19 cellular contexts compared by ENCODE assay signal in genomic region chr19:1399745-1400144, GRCh38. TPM values are rescaled to one million over a fixed set of nuclear protein-coding genes. Genes with fewer than 3 reads are reported as not detected.
DNase-seq lines count a peak whose midpoint lies in the region; ATAC-seq and TF ChIP-seq lines count a peak whose summit lies in the region.
"Had no signal": no experiment of that assay in that cellular context is flagged by ENCODE, and none has a peak within 500 bp of the region (broad histone marks: within the 10 kb centered on the region; RNA-seq: fewer than 3 reads in every experiment).

No MANE protein-coding gene starts in this region.

- H3K4me1 Mint-ChIP-seq in activated T-cell treated with anti-CD3 and anti-CD28 coated beads, Interleukin-2, amount 50 U/mL, for 4 hours (ENCODE audit: low read depth) = peaks cover 11% of the 10 kb centered on the region

- no peaks in the 10 kb centered on the region for H3K9me3 Mint-ChIP-seq in activated T-cell treated with anti-CD3 and anti-CD28 coated beads, Interleukin-2, amount 50 U/mL, for 4 hours
- H3K9me3 Mint-ChIP-seq: CD8-positive, alpha-beta T cell had no signal

- TF ChIP-seq RAD21 in SK-N-SH (IDR thresholded peaks at IDR 0.05; ENCODE audit: low read length) = no peak

- no peak for ATAC-seq in SK-N-SH treated with all-trans-retinoic acid at 6 μM for 48 hours
- no peak for ATAC-seq in right lobe of liver
- no peak for ATAC-seq in activated T-cell treated with anti-CD3 and anti-CD28 coated beads, Interleukin-2, amount 50 U/mL, for 4 hours
- ATAC-seq in HG03520 (IDR thresholded peaks at IDR 0.05; ENCODE audit: unreplicated experiment) = no peak
- no peak for ATAC-seq in GM21737 (IDR thresholded peaks at IDR 0.05; ENCODE audit: unreplicated experiment)
- no peak for ATAC-seq in HG03175 (IDR thresholded peaks at IDR 0.05; ENCODE audit: unreplicated experiment)
- ATAC-seq: CD8-positive, alpha-beta T cell had no signal

- no peaks in the 10 kb centered on the region for H3K9me3 ChIP-seq in SK-N-SH
- no peaks in the 10 kb centered on the region for H3K9me3 ChIP-seq in right lobe of liver
- H3K9me3 ChIP-seq: BE2C had no signal

- no peak overlapping the region for H3K27ac ChIP-seq in SK-N-SH (ENCODE audit: low read depth in 2 of 2, low read length in 1 of 2)
- H3K27ac ChIP-seq in angular gyrus (ENCODE audit: low read depth, low read length) = peak overlapping the region; percentile 55
- peak overlapping the region in 2 of 3 donors; percentile 18 to 89 for H3K27ac ChIP-seq in right lobe of liver
- H3K27ac ChIP-seq: HL-60 had no signal

- no peak overlapping the region for H3K9ac ChIP-seq in SK-N-SH

- H3K79me2 ChIP-seq in SK-N-SH (ENCODE audit: insufficient read depth) = peaks cover 12% of the 10 kb centered on the region; the same call in 1 of the 2 replicates

- H3K27me3 ChIP-seq in SK-N-SH (ENCODE audit: insufficient read depth) (no peaks in the 10 kb centered on the region), right lobe of liver (no peaks in the 10 kb centered on the region)
- H3K27me3 ChIP-seq: BE2C had no signal

- H3K27me3 Mint-ChIP-seq in activated T-cell treated with anti-CD3 and anti-CD28 coated beads, Interleukin-2, amount 50 U/mL, for 4 hours (ENCODE audit: low read depth) = peaks cover 5% of the 10 kb centered on the region

- H3K4me3 ChIP-seq in SK-N-SH (ENCODE audit: low read depth in 2 of 2, low read length in 1 of 2) (no peak overlapping the region), right lobe of liver (peak overlapping the region in 2 of 3 donors; percentile 85 to 95)

- POLR2A ChIA-PET in SK-N-SH (lab: Yijun Ruan, JAX) = no interaction called here

- no peak for TF ChIP-seq CTCF in SK-N-SH (IDR thresholded peaks at IDR 0.05)
- no peak for TF ChIP-seq CTCF in right lobe of liver (IDR thresholded peaks at IDR 0.05)

- no peak overlapping the region for H3K4me3 Mint-ChIP-seq in activated T-cell treated with anti-CD3 and anti-CD28 coated beads, Interleukin-2, amount 50 U/mL, for 4 hours

- TF ChIP-seq POLR2A in right lobe of liver (IDR thresholded peaks at IDR 0.05) = no peak

- no peak for TF ChIP-seq EP300 in SK-N-SH (IDR thresholded peaks at IDR 0.05; ENCODE audit: borderline replicate concordance in 1 of 2, low read depth in 1 of 2, low read length in 1 of 2)

- H3K36me3 Mint-ChIP-seq in activated T-cell treated with anti-CD3 and anti-CD28 coated beads, Interleukin-2, amount 50 U/mL, for 4 hours (ENCODE audit: insufficient read depth) = no peaks in the 10 kb centered on the region
- H3K36me3 Mint-ChIP-seq: CD8-positive, alpha-beta T cell had no signal

- DNase-seq in SK-N-SH = no peak
- DNase-seq in right lobe of liver = peak in 2 of 3 donors; percentile 55 to 56
- no peak for DNase-seq in activated T-cell treated with anti-CD3 and anti-CD28 coated beads, Interleukin-2, amount 50 U/mL, for 4 hours
- DNase-seq: 8988T; BE2C; CD8-positive, alpha-beta T cell; GDM1; NCI-H146; NCI-H2081; NCI-H748 treated with DMSO at 0.1 percent for 48 hours; OCI-M1; SHP77 treated with DMSO at 0.1 percent for 48 hours had no signal

- no peaks in the 10 kb centered on the region for H3K9me2 ChIP-seq in SK-N-SH

- peaks cover 4% of the 10 kb centered on the region for H3F3A ChIP-seq in SK-N-SH (replicated peaks; ENCODE audit: insufficient read depth)

- CTCF ChIA-PET in SK-N-SH (lab: Yijun Ruan, JAX) = no interaction called here

- no peak overlapping the region for H2AFZ ChIP-seq in SK-N-SH (ENCODE audit: low read depth)

- H3K36me3 ChIP-seq in SK-N-SH (replicated peaks in 1 of 2; ENCODE audit: control insufficient read depth in 1 of 2, insufficient read depth in 2 of 2, low read length in 1 of 2) (no peaks in the 10 kb centered on the region), right lobe of liver (peaks cover 0 to 19% (median 7%) of the 10 kb centered on the region in 4 donors)
- H3K36me3 ChIP-seq: BE2C had no signal

- peak overlapping the region; percentile 99; the same call in 1 of the 2 replicates for H3K4me2 ChIP-seq in SK-N-SH

- 98% methylated on average over 7 of the region's 15 CpGs for WGBS in SK-N-SH (ENCODE audit: low lambda C conversion rate)
- WGBS in right lobe of liver (ENCODE audit: insufficient coverage, low coverage, low lambda C conversion rate, missing lambda C conversion rate) = 16% methylated on average over 3 of the region's 15 CpGs

- H3K4me1 ChIP-seq in SK-N-SH (ENCODE audit: control insufficient read depth in 1 of 2, insufficient read depth in 2 of 2, low read depth in 1 of 2, low read length in 1 of 2) = peaks cover 0 to 6% of the 10 kb centered on the region in 2 experiments; a peak in 1 of 4 replicates
- peaks cover 0 to 43% (median 18%) of the 10 kb centered on the region in 4 donors for H3K4me1 ChIP-seq in right lobe of liver

- H4K20me1 ChIP-seq in SK-N-SH (ENCODE audit: insufficient read depth) = no peaks in the 10 kb centered on the region

- intact Hi-C loops in right lobe of liver (cut with DNase I) = loop anchor here (5.0 to 10.0 kb wide), 2 partner anchors 115 to 122 kb away; partner anchors contain the start of genes EFNA2 (in 1 of the 2) and FAM174C (in 1 of the 2)

TF ChIP-seq in SK-N-SH, 30 proteins besides CTCF, POLR2A, EP300 and RAD21 (continues in another document):
- TF ChIP-seq MXI1 (IDR thresholded peaks at IDR 0.05; ENCODE audit: low read depth, low read length) = no peak
- no peak for TF ChIP-seq YY1 (IDR thresholded peaks at IDR 0.05; ENCODE audit: low read depth)
- no peak for TF ChIP-seq MAX (IDR thresholded peaks at IDR 0.05; ENCODE audit: low read depth)
- TF ChIP-seq GATA2 (CRISPR knock-in tag; IDR thresholded peaks at IDR 0.05) = no peak
- TF ChIP-seq TAF1 (IDR thresholded peaks at IDR 0.05; ENCODE audit: borderline replicate concordance, low read depth, low read length) = no peak
- TF ChIP-seq USF1 (IDR thresholded peaks at IDR 0.05; ENCODE audit: borderline replicate concordance, low read depth) = no peak

TF ChIP-seq in SK-N-SH treated with all-trans-retinoic acid at 6 μM for 48 hours, 23 proteins besides CTCF, POLR2A, EP300 and RAD21 (continues in another document):
- TF ChIP-seq TSHZ2 (CRISPR knock-in tag; IDR thresholded peaks at IDR 0.05) (no peak), ZFP30 (CRISPR knock-in tag; IDR thresholded peaks at IDR 0.05) (no peak)

RNA-seq across cellular contexts. Expression of gene GAMT, which starts 1.6 kb away (rescaled TPM):
- 76.5 and 85.3 TPM in 2 replicates for polyA plus RNA-seq in SK-N-SH (2012; rRNA removed)
- polyA plus RNA-seq in SK-N-SH (2012; cell fraction: cytosol; rRNA removed) = 32.5 and 58.6 TPM in 2 replicates
- polyA plus RNA-seq in SK-N-SH (2012; cell fraction: nucleus; rRNA removed) = 41.2 and 45.7 TPM in 2 replicates
- total RNA-seq in right lobe of liver = 100 to 1,000 TPM; 151 to 380 (median 221) TPM
- total RNA-seq in activated T-cell treated with anti-CD3 and anti-CD28 coated beads, Interleukin-2, amount 50 U/mL, for 4 hours = 10 to 100 TPM; 16.0 to 25.9 (median 23.1) TPM

RNA-seq across cellular contexts. Expression of gene DAZAP1, which starts 7.6 kb away (rescaled TPM):
- polyA plus RNA-seq in SK-N-SH (2012; rRNA removed) = 43.8 and 54.3 TPM in 2 replicates
- 41.8 and 45.0 TPM in 2 replicates for polyA plus RNA-seq in SK-N-SH (2012; cell fraction: cytosol; rRNA removed)
- polyA plus RNA-seq in SK-N-SH (2012; cell fraction: nucleus; rRNA removed) = 102 and 111 TPM in 2 replicates
- 10 to 100 TPM; 22.3 to 50.9 (median 42.2) TPM for total RNA-seq in right lobe of liver
- 100 to 1,000 TPM; 296 to 322 (median 303) TPM for total RNA-seq in activated T-cell treated with anti-CD3 and anti-CD28 coated beads, Interleukin-2, amount 50 U/mL, for 4 hours

RNA-seq across cellular contexts. Expression of gene NDUFS7, which starts 16.0 kb away (rescaled TPM):
- polyA plus RNA-seq in SK-N-SH (2012; rRNA removed) = 52.5 and 66.4 TPM in 2 replicates
- 22.6 and 43.2 TPM in 2 replicates for polyA plus RNA-seq in SK-N-SH (2012; cell fraction: cytosol; rRNA removed)
- 49.8 and 83.8 TPM in 2 replicates for polyA plus RNA-seq in SK-N-SH (2012; cell fraction: nucleus; rRNA removed)
- total RNA-seq in right lobe of liver = 100 to 1,000 TPM in 2 of 6 experiments, 10 to 100 TPM in 4; 70.1 to 210 (median 85.0) TPM
- total RNA-seq in activated T-cell treated with anti-CD3 and anti-CD28 coated beads, Interleukin-2, amount 50 U/mL, for 4 hours = 100 to 1,000 TPM; 124 to 142 (median 137) TPM

RNA-seq across cellular contexts. Expression of gene RPS15, which starts 38.5 kb away (rescaled TPM):
- polyA plus RNA-seq in SK-N-SH (2012; rRNA removed) = 2,836 and 3,749 TPM in 2 replicates
- 2,019 and 3,381 TPM in 2 replicates for polyA plus RNA-seq in SK-N-SH (2012; cell fraction: cytosol; rRNA removed)
- 943 and 2,115 TPM in 2 replicates for polyA plus RNA-seq in SK-N-SH (2012; cell fraction: nucleus; rRNA removed)
- 1,000 to 10,000 TPM in 2 of 6 experiments, 100 to 1,000 TPM in 4; 334 to 1,615 (median 355) TPM for total RNA-seq in right lobe of liver
- 1,000 to 10,000 TPM; 2,317 to 2,484 (median 2,379) TPM for total RNA-seq in activated T-cell treated with anti-CD3 and anti-CD28 coated beads, Interleukin-2, amount 50 U/mL, for 4 hours

RNA-seq across cellular contexts. Expression of gene APC2, which starts 50.2 kb away (rescaled TPM):
- 1.3 and 1.8 TPM in 2 replicates for polyA plus RNA-seq in SK-N-SH (2012; rRNA removed)
- 0.59 and 1.3 TPM in 2 replicates for polyA plus RNA-seq in SK-N-SH (2012; cell fraction: cytosol; rRNA removed)
- 4.1 and 5.2 TPM in 2 replicates for polyA plus RNA-seq in SK-N-SH (2012; cell fraction: nucleus; rRNA removed)
- under 1 TPM in 3 of 6 experiments, not detected in 3; 0.06 to 0.13 (median 0.06) TPM for total RNA-seq in right lobe of liver
- total RNA-seq in activated T-cell treated with anti-CD3 and anti-CD28 coated beads, Interleukin-2, amount 50 U/mL, for 4 hours = under 1 TPM; 0.13 to 0.45 (median 0.16) TPM
- total RNA-seq: RPMI7951 had no signal

Comparison
In these comparisons a context has a peak if more than half of its experiments do, and no peak if none do; other contexts are left out.
1. DNase-seq: peak in right lobe of liver (2 of 3); none in SK-N-SH (single experiment) and activated T-cell treated with anti-CD3 and anti-CD28 coated beads, Interleukin-2, amount 50 U/mL, for 4 hours (single experiment).
2. H3K27ac ChIP-seq: peak in angular gyrus (single experiment) and right lobe of liver (2 of 3); none in SK-N-SH (0 of 2).
3. H3K4me3 ChIP-seq: peak in right lobe of liver (2 of 3); none in SK-N-SH (0 of 2).
4. RNA of gene GAMT, which starts 1.6 kb away (total RNA-seq): 151 to 380 TPM in right lobe of liver; 16.0 to 25.9 TPM in activated T-cell treated with anti-CD3 and anti-CD28 coated beads, Interleukin-2, amount 50 U/mL, for 4 hours; every median in the first group is over 4 times any median in the second.
5. RNA of gene DAZAP1, which starts 7.6 kb away (total RNA-seq): 296 to 322 TPM in activated T-cell treated with anti-CD3 and anti-CD28 coated beads, Interleukin-2, amount 50 U/mL, for 4 hours; 22.3 to 50.9 TPM in right lobe of liver; every median in the first group is over 4 times any median in the second.